In genomic region chr13:107365466-107366215, GRCh38 we compare ENCODE assay signal across 36 cellular contexts.
DNase-seq lines count a peak whose midpoint lies in the region; ATAC-seq, FAIRE-seq and TF ChIP-seq lines count a peak whose summit lies in the region.
"Had no signal": no experiment of that assay in that cellular context is flagged by ENCODE, and none has a peak within 500 bp of the region (broad histone marks: within the 10 kb centered on the region; RNA-seq: fewer than 3 reads in every experiment).

No MANE protein-coding gene starts in this region.

- H3K9ac ChIP-seq in endothelial cell of umbilical vein (replicated peaks; ENCODE audit: extremely low read depth, insufficient read depth, low read length) (no peak overlapping the region), mesenchymal stem cell (ENCODE audit: low read length) (no peak overlapping the region)
- H3K9ac ChIP-seq: KMS-11 had no signal

- H2BK5ac ChIP-seq in mesenchymal stem cell (ENCODE audit: low read depth, low read length, poor library complexity, severe bottlenecking), result no peak overlapping the region

- H3K4me1 Mint-ChIP-seq in progenitor cell of endocrine pancreas (ENCODE audit: low read depth), result peaks cover 1% of the 10 kb centered on the region
- H3K4me1 Mint-ChIP-seq: B cell; CD4-positive, alpha-beta memory T cell; T-helper 17 cell had no signal

- dilution Hi-C loops in endothelial cell of umbilical vein (cut with MboI; ENCODE audit: extremely low pct_ligation_motif_present, low sequenced_read_pairs), result no loop called here

- no peak overlapping the region for H3K4me3 ChIP-seq in AG10803 (ENCODE audit: low read length)
- no peak overlapping the region for H3K4me3 ChIP-seq in endothelial cell of umbilical vein (replicated peaks in 1 of 3; ENCODE audit: insufficient read depth in 1 of 3, low read depth in 1 of 3, low read length in 3 of 3)
- no peak overlapping the region for H3K4me3 ChIP-seq in mesenchymal stem cell (ENCODE audit: insufficient read depth in 1 of 2, low read depth in 1 of 2, low read length in 2 of 2)
- H3K4me3 ChIP-seq: A549, MG63, pancreas, right atrium auricular region, upper lobe of right lung had no signal

- H3K36me3 ChIP-seq in endothelial cell of umbilical vein (ENCODE audit: control insufficient read depth in 2 of 2, extremely low read depth in 1 of 2, insufficient read depth in 2 of 2, low read length in 2 of 2) (no peaks in the 10 kb centered on the region), mesenchymal stem cell (ENCODE audit: control insufficient read depth in 1 of 2, insufficient read depth in 2 of 2, low read depth in 1 of 2, low read length in 2 of 2) (no peaks in the 10 kb centered on the region)
- H3K36me3 ChIP-seq: MG63, pancreas, right atrium auricular region, upper lobe of right lung had no signal

- CTCF ChIA-PET in endothelial cell of umbilical vein (lab: Charles Lee), result no interaction called here

- no peak overlapping the region for H3K27ac Mint-ChIP-seq in progenitor cell of endocrine pancreas
- H3K27ac Mint-ChIP-seq: activated CD4-positive, alpha-beta memory T cell treated with anti-CD3 and anti-CD28 coated beads for 36 hours; activated naive CD4-positive, alpha-beta T cell treated with anti-CD3 and anti-CD28 coated beads for 36 hours; B cell; CD4-positive, alpha-beta memory T cell; T-helper 17 cell had no signal

- H3K27me3 Mint-ChIP-seq in progenitor cell of endocrine pancreas, result no peaks in the 10 kb centered on the region
- H3K27me3 Mint-ChIP-seq: activated CD4-positive, alpha-beta memory T cell treated with anti-CD3 and anti-CD28 coated beads for 36 hours; B cell; CD4-positive, alpha-beta memory T cell; T-helper 17 cell had no signal

- no peaks in the 10 kb centered on the region for H4K20me1 ChIP-seq in endothelial cell of umbilical vein (replicated peaks; ENCODE audit: control insufficient read depth, extremely low read depth, insufficient read depth, low read length)

- H3K9me3 ChIP-seq in endothelial cell of umbilical vein (replicated peaks; ENCODE audit: control insufficient read depth, insufficient read depth, low read length) (no peaks in the 10 kb centered on the region), mesenchymal stem cell (ENCODE audit: control insufficient read depth, low read length) (no peaks in the 10 kb centered on the region)
- H3K9me3 ChIP-seq: A549, MG63, pancreas, right atrium auricular region, upper lobe of right lung had no signal

- H3K79me1 ChIP-seq in mesenchymal stem cell (replicated peaks; ENCODE audit: low read length, poor library complexity, severe bottlenecking), result peaks cover 12% of the 10 kb centered on the region

- TF ChIP-seq CTCF in AG10803 (conservative IDR thresholded peaks at IDR 0.05; ENCODE audit: low read length) (no peak), endothelial cell of umbilical vein (IDR thresholded peaks at IDR 0.05; ENCODE audit: extremely low read depth in 1 of 2, insufficient read depth in 1 of 2, low read depth in 1 of 2, low read length in 2 of 2) (no peak), progenitor cell of endocrine pancreas (IDR thresholded peaks at IDR 0.05; ENCODE audit: unreplicated experiment) (no peak)

- H3K14ac ChIP-seq in mesenchymal stem cell (ENCODE audit: low read length in 2 of 2), result peak overlapping the region in 1 of 2 experiments; percentile 70

- H3K4me2 ChIP-seq in endothelial cell of umbilical vein (ENCODE audit: insufficient read depth, low read length) (no peak overlapping the region), mesenchymal stem cell (ENCODE audit: low read length, poor library complexity, severe bottlenecking) (peak overlapping the region; percentile 48)
- H3K4me2 ChIP-seq: A549, KMS-11 had no signal

- peak overlapping the region; percentile 71 for H4K8ac ChIP-seq in mesenchymal stem cell (ENCODE audit: low read length)

- no peaks in the 10 kb centered on the region for H3K9me3 Mint-ChIP-seq in progenitor cell of endocrine pancreas (ENCODE audit: low read depth)
- H3K9me3 Mint-ChIP-seq: activated CD4-positive, alpha-beta memory T cell treated with anti-CD3 and anti-CD28 coated beads for 36 hours; activated naive CD4-positive, alpha-beta T cell treated with anti-CD3 and anti-CD28 coated beads for 36 hours had no signal

- peaks cover 31% of the 10 kb centered on the region for H3K4me1 ChIP-seq in endothelial cell of umbilical vein (ENCODE audit: control insufficient read depth, extremely low read depth, insufficient read depth, low read length)
- peaks cover 6% of the 10 kb centered on the region for H3K4me1 ChIP-seq in mesenchymal stem cell (ENCODE audit: control insufficient read depth, insufficient read depth, low read depth, low read length)
- H3K4me1 ChIP-seq: A549, pancreas, right atrium auricular region, upper lobe of right lung had no signal

- TF ChIP-seq POLR2A in endothelial cell of umbilical vein (IDR thresholded peaks at IDR 0.05; ENCODE audit: low read depth, low read length), result no peak

- H4K91ac ChIP-seq in mesenchymal stem cell (ENCODE audit: low read length), result no peak overlapping the region

- DNase-seq in AG10803 (ENCODE audit: low read depth), result peak; percentile 12
- DNase-seq in endothelial cell of umbilical vein (ENCODE audit: low read depth, low spot score), result no peak
- DNase-seq in mesenchymal stem cell, result peak; percentile 77
- no peak for DNase-seq in progenitor cell of endocrine pancreas (ENCODE audit: low spot score, unreplicated experiment)
- DNase-seq in NCI-H524 treated with DMSO at 0.1 percent for 48 hours (lab: John Stamatoyannopoulos, UW), result no peak
- no peak for DNase-seq in OCI-M1 (lab: John Stamatoyannopoulos, UW)
- DNase-seq: activated CD4-positive, alpha-beta memory T cell treated with anti-CD3 and anti-CD28 coated beads for 36 hours; activated CD4-positive, alpha-beta T cell treated with anti-CD3 and anti-CD28 coated beads for 1 hour; activated CD8-positive, alpha-beta memory T cell treated with anti-CD3 and anti-CD28 coated beads, Interleukin-2, amount 50 U/mL, for 4 hours; activated naive CD4-positive, alpha-beta T cell treated with anti-CD3 and anti-CD28 coated beads for 36 hours; amniotic stem cell; CD4-positive, alpha-beta memory T cell; cortex of kidney; effector memory CD4-positive, alpha-beta T cell; hippocampal formation; MG63; NCI-H1105; NCI-H187 treated with DMSO at 0.1 percent for 48 hours; NCI-H2171 treated with DMSO at 0.1 percent for 48 hours; NCI-H524; NK-92 treated with Interleukin-12 subunit alpha and Interleukin-12 subunit beta, amount 100 ng/mL, for 24 hours; pancreas; stimulated activated CD4-positive, alpha-beta T cell treated with anti-CD3 and anti-CD28 coated beads, Interleukin-1b, Interleukin-23, amount 100 ng/mL, for 48 hours; stimulated activated naive CD8-positive, alpha-beta T cell treated with anti-CD3 and anti-CD28 coated beads, Interleukin-15, Interleukin-2, amounts not matched to agents 100 U/mL and 50 U/mL, for 24 hours; T-helper 17 cell; upper lobe of right lung had no signal

- POLR2A ChIA-PET in endothelial cell of umbilical vein (lab: Charles Lee), result no interaction called here

- H3K79me2 ChIP-seq in endothelial cell of umbilical vein (ENCODE audit: control insufficient read depth, insufficient read depth, low read length), result no peaks in the 10 kb centered on the region

- intact Hi-C loops in endothelial cell of umbilical vein (cut with micrococcal nuclease), result loop anchor here (2.0 kb wide), 1 partner anchor 89 kb away; no protein-coding TSS in a partner anchor

- H2BK120ac ChIP-seq in mesenchymal stem cell (ENCODE audit: low read depth, low read length), result peak overlapping the region; percentile 77

- H2BK12ac ChIP-seq in mesenchymal stem cell (ENCODE audit: low read length in 2 of 2), result peak overlapping the region in 1 of 2 experiments; percentile 83

- H3K27me3 ChIP-seq in endothelial cell of umbilical vein (ENCODE audit: control insufficient read depth in 2 of 2, insufficient read depth in 2 of 2, low read length in 2 of 2) (no peaks in the 10 kb centered on the region), mesenchymal stem cell (ENCODE audit: control insufficient read depth in 1 of 2, insufficient read depth in 1 of 2, low read length in 2 of 2) (no peaks in the 10 kb centered on the region)
- H3K27me3 ChIP-seq: MG63, pancreas, right atrium auricular region, upper lobe of right lung had no signal

- peak overlapping the region in 1 of 2 experiments; percentile 78 for H3K4ac ChIP-seq in mesenchymal stem cell (ENCODE audit: low read depth in 1 of 2, low read length in 2 of 2)

- H3K36me3 Mint-ChIP-seq in progenitor cell of endocrine pancreas (ENCODE audit: insufficient read depth), result no peaks in the 10 kb centered on the region
- H3K36me3 Mint-ChIP-seq: activated CD4-positive, alpha-beta memory T cell treated with anti-CD3 and anti-CD28 coated beads for 36 hours; CD4-positive, alpha-beta memory T cell had no signal

- no peaks in the 10 kb centered on the region for H3K9me1 ChIP-seq in endothelial cell of umbilical vein (replicated peaks; ENCODE audit: control insufficient read depth, extremely low read depth, insufficient read depth, low read length)

- H3K4me3 Mint-ChIP-seq in progenitor cell of endocrine pancreas (ENCODE audit: low read depth), result no peak overlapping the region
- H3K4me3 Mint-ChIP-seq: activated CD4-positive, alpha-beta memory T cell treated with anti-CD3 and anti-CD28 coated beads for 36 hours; activated naive CD4-positive, alpha-beta T cell treated with anti-CD3 and anti-CD28 coated beads for 36 hours; B cell; CD4-positive, alpha-beta memory T cell; T-helper 17 cell had no signal

- no TSS peak for BruUV-seq in endothelial cell of umbilical vein (replicated peaks; lab: Mats Ljungman, UMichigan)

- ATAC-seq in SK-N-SH treated with all-trans-retinoic acid at 6 μM for 48 hours, result peak; percentile 57; the same call in 2 of the 3 replicates
- ATAC-seq in HG03039 (IDR thresholded peaks at IDR 0.05; ENCODE audit: unreplicated experiment), result no peak
- ATAC-seq: A549; esophagus mucosa; pancreas; Right ventricle myocardium inferior; stimulated activated naive CD8-positive, alpha-beta T cell treated with anti-CD3 and anti-CD28 coated beads, Interleukin-15, Interleukin-2, amounts not matched to agents 100 U/mL and 50 U/mL, for 24 hours; T-helper 17 cell; upper lobe of right lung had no signal

- no peak overlapping the region for H3K23ac ChIP-seq in mesenchymal stem cell (ENCODE audit: low read length in 2 of 2)

- H3K18ac ChIP-seq in mesenchymal stem cell (ENCODE audit: low read depth in 1 of 2, low read length in 2 of 2), result peak overlapping the region in 1 of 2 experiments; percentile 50

- H3K27ac ChIP-seq in endothelial cell of umbilical vein (ENCODE audit: insufficient read depth, low read depth, low read length), result no peak overlapping the region
- H3K27ac ChIP-seq in mesenchymal stem cell (ENCODE audit: low read length, poor library complexity, severe bottlenecking), result peak overlapping the region; percentile 78
- H3K27ac ChIP-seq: A549, HL-60, KMS-11, pancreas, right atrium auricular region, upper lobe of right lung had no signal

- WGBS in mesenchymal stem cell, result 41% methylated on average over 5 of the region's 8 CpGs

- no peak overlapping the region for H2BK15ac ChIP-seq in mesenchymal stem cell (ENCODE audit: low read depth, poor library complexity, severe bottlenecking)

- no peak overlapping the region for H2AFZ ChIP-seq in endothelial cell of umbilical vein (ENCODE audit: low read depth, low read length)
- H2AFZ ChIP-seq in mesenchymal stem cell (ENCODE audit: low read depth, low read length), result no peak overlapping the region

- no peak for FAIRE-seq in endothelial cell of umbilical vein (lab: Jason Lieb, UNC)
- FAIRE-seq: A549, GM19239, pancreas had no signal

- H2AK5ac ChIP-seq in mesenchymal stem cell (ENCODE audit: low read length, severe bottlenecking), result no peak overlapping the region

Comparison
In these comparisons a context has a peak if more than half of its experiments do, and no peak if none do; other contexts are left out.
1. DNase-seq: peak in AG10803 (single experiment) and mesenchymal stem cell (single experiment); none in endothelial cell of umbilical vein (single experiment), progenitor cell of endocrine pancreas (single experiment), NCI-H524 treated with DMSO at 0.1 percent for 48 hours (single experiment) and OCI-M1 (single experiment).